1 cellular context compared by ENCODE assay signal in the genomic region with DNA sequence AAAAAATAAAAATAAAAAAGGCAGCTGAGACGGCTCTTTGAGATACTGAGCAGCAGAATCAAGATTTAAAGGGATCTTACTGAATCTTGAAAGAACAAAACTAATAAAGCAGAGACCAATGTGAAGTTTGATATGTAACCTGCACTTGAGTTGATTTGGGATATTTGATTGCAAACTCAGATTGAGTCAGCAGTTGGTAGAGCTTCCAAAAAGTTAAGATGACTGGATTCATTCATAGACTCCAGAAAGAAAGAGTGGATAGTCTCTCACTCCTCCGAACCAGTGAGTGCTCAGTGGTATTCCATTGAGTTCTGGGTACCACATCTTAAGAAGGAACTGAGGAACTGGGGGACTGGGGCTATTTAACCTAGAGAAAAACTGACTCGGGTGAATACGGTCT.
TF ChIP-seq lines count a peak whose summit lies in the region.

No MANE protein-coding gene starts in this region.

TF ChIP-seq in IMR-90, 13 proteins besides CTCF, POLR2A, EP300 and RAD21 (continued from another document):
- no peak for TF ChIP-seq MAZ (IDR thresholded peaks at IDR 0.05; ENCODE audit: borderline replicate concordance, low read depth, low read length)
- TF ChIP-seq CEBPB (IDR thresholded peaks at IDR 0.05; ENCODE audit: low read depth, low read length): no peak
- TF ChIP-seq, protein P1, sequence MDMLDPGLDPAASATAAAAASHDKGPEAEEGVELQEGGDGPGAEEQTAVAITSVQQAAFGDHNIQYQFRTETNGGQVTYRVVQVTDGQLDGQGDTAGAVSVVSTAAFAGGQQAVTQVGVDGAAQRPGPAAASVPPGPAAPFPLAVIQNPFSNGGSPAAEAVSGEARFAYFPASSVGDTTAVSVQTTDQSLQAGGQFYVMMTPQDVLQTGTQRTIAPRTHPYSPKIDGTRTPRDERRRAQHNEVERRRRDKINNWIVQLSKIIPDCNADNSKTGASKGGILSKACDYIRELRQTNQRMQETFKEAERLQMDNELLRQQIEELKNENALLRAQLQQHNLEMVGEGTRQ (IDR thresholded peaks at IDR 0.05; ENCODE audit: low read depth, low read length): no peak
- TF ChIP-seq CHD1 (IDR thresholded peaks at IDR 0.05; ENCODE audit: low read depth, low read length): no peak
- no peak for TF ChIP-seq FOS (IDR thresholded peaks at IDR 0.05; ENCODE audit: low read depth, low read length)
- no peak for TF ChIP-seq RFX5 (IDR thresholded peaks at IDR 0.05; ENCODE audit: low read depth, low read length)
- no peak for TF ChIP-seq MXI1 (IDR thresholded peaks at IDR 0.05; ENCODE audit: borderline replicate concordance, low read depth, low read length)
- TF ChIP-seq RCOR1 (IDR thresholded peaks at IDR 0.05; ENCODE audit: insufficient replicate concordance, low read length): no peak
- no peak for TF ChIP-seq NFE2L2 (IDR thresholded peaks at IDR 0.05; ENCODE audit: low read depth, low read length)
- no peak for TF ChIP-seq MAFK (IDR thresholded peaks at IDR 0.05; ENCODE audit: low read depth, low read length)
- no peak for TF ChIP-seq BHLHE40 (IDR thresholded peaks at IDR 0.05; ENCODE audit: low read depth, low read length)
